8 cellular contexts compared by ENCODE assay signal in genomic region chr12:2829275-2829674, GRCh38. TPM values are rescaled to one million over a fixed set of nuclear protein-coding genes. Genes with fewer than 3 reads are reported as not detected.
"Had no signal": no experiment of that assay in that cellular context is flagged by ENCODE, and none has a peak within 500 bp of the region (broad histone marks: within the 10 kb centered on the region; RNA-seq: fewer than 3 reads in every experiment).

No MANE protein-coding gene starts in this region.

- H3K27me3 Mint-ChIP-seq: IgD-negative memory B cell had no signal

- DNase-seq: H9, HCEC 1CT had no signal

- H3K4me3 Mint-ChIP-seq: GM23338, H9, IgD-negative memory B cell had no signal

- H3K9me3 Mint-ChIP-seq: GM23338, H9, IgD-negative memory B cell had no signal

- FAIRE-seq: H1, H54, HTR-8/SVneo had no signal

- H2AFZ ChIP-seq: GM23338 had no signal

- H3K4me3 ChIP-seq: GM23338 had no signal

- H3K27ac Mint-ChIP-seq: GM23338, H9 had no signal

- ATAC-seq: GM23338 had no signal

- H3K4me2 ChIP-seq: GM23338 had no signal

RNA-seq across cellular contexts. Expression of gene NRIP2, which starts 5.6 kb away (rescaled TPM):
- total RNA-seq: GM23338, H1, HT-29 had no signal

RNA-seq across cellular contexts. Expression of gene TEX52, which starts 27.6 kb away (rescaled TPM):
- total RNA-seq: GM23338, H1 had no signal
